In genomic region chr17:82917656-82918345, GRCh38 we compare ENCODE assay signal across 7 cellular contexts.
DNase-seq lines count a peak whose midpoint lies in the region; ATAC-seq, FAIRE-seq and TF ChIP-seq lines count a peak whose summit lies in the region.

No MANE protein-coding gene starts in this region.

- H3K4me3 ChIP-seq in H1 (ENCODE audit: extremely low read depth in 1 of 4, insufficient read depth in 2 of 4, low read depth in 3 of 4, low read length in 4 of 4) = no peak overlapping the region

- no peak overlapping the region for H2AFZ ChIP-seq in H1 (ENCODE audit: low read length)

- no peak overlapping the region for H4K8ac ChIP-seq in H1 (ENCODE audit: extremely low read depth, insufficient read depth, low read length)

- TF ChIP-seq EP300 in H1 (IDR thresholded peaks at IDR 0.05; ENCODE audit: borderline replicate concordance in 1 of 2, low read depth in 2 of 2, low read length in 2 of 2) = no peak

- ATAC-seq in GM18907 (IDR thresholded peaks at IDR 0.05; ENCODE audit: unreplicated experiment) = no peak

- H3K79me2 ChIP-seq in H1 (ENCODE audit: control insufficient read depth in 1 of 2, insufficient read depth in 2 of 2, low read length in 2 of 2) = no peaks in the 10 kb centered on the region

- no peaks in the 10 kb centered on the region for H3K23me2 ChIP-seq in H1 (ENCODE audit: low read depth, low read length)

- DNase-seq in SK-MEL-5 (ENCODE audit: low read depth, low spot score) = peak; percentile 3
- DNase-seq in H1 (ENCODE audit: low read depth in 1 of 2, low spot score in 2 of 2) = peak in 1 of 2 experiments; percentile 77
- peak; percentile 10 to 22 for DNase-seq in stimulated activated CD4-positive, alpha-beta T cell treated with anti-CD3 and anti-CD28 coated beads, Interleukin-2, amount 100 ng/mL, for 48 hours
- DNase-seq in ureter (ENCODE audit: low spot score) = no peak
- no peak for DNase-seq in superior temporal gyrus (ENCODE audit: extremely low spot score)

- peak; percentile 43; the same call in 1 of the 2 replicates for TF ChIP-seq CTCF in GM12874 (IDR thresholded peaks at IDR 0.05; ENCODE audit: insufficient read depth, low read depth, low read length)
- TF ChIP-seq CTCF in H1 (IDR thresholded peaks at IDR 0.05; ENCODE audit: control extremely low read depth in 1 of 3, insufficient read depth in 1 of 3, low read depth in 1 of 3, low read length in 3 of 3) = peak; percentile 46 to 58 (median 54)

- H4K5ac ChIP-seq in H1 (ENCODE audit: insufficient read length, low read depth, low read length) = no peak overlapping the region

- H2BK15ac ChIP-seq in H1 (ENCODE audit: low read length) = no peak overlapping the region

- no peaks in the 10 kb centered on the region for H3K27me3 ChIP-seq in H1 (replicated peaks in 1 of 4; ENCODE audit: control insufficient read depth in 3 of 4, extremely low read depth in 1 of 4, insufficient read depth in 3 of 4, low read length in 3 of 4)

- TF ChIP-seq RAD21 in H1 (IDR thresholded peaks at IDR 0.05 in 1 of 2, conservative IDR thresholded peaks at IDR 0.05 in 1 of 2; ENCODE audit: low read depth in 2 of 2, low read length in 2 of 2) = peak; percentile 35 to 55

- H3K4ac ChIP-seq in H1 (replicated peaks; ENCODE audit: insufficient read length, low read depth, low read length) = no peak overlapping the region

- no peak for FAIRE-seq in H1 (lab: Jason Lieb, UNC)

- peaks cover 0 to 10% (median 6%) of the 10 kb centered on the region in 4 experiments; a peak in 4 of 8 replicates for H3K36me3 ChIP-seq in H1 (ENCODE audit: control insufficient read depth in 2 of 4, insufficient read depth in 4 of 4, low read length in 3 of 4)

- no peak overlapping the region for H3K56ac ChIP-seq in H1 (replicated peaks; ENCODE audit: insufficient read length, low read depth, low read length)

- H3K9me3 ChIP-seq in H1 (ENCODE audit: insufficient read depth in 2 of 2, low read depth in 1 of 2, low read length in 1 of 2) = no peaks in the 10 kb centered on the region; a peak in 1 of 4 replicates

- CTCF ChIA-PET in H1 (lab: Charles Lee; ENCODE audit: partially characterized antibody) = interaction anchor here (0.6 to 2.5 kb wide), 36 partner anchors 9 to 424 kb away, joined by 3 to 9 read pairs (median 4); no protein-coding TSS in a partner anchor

- peaks cover 2% of the 10 kb centered on the region; the same call in 1 of the 2 replicates for H3K79me1 ChIP-seq in H1 (ENCODE audit: low read depth, low read length)

- H4K20me1 ChIP-seq in H1 (replicated peaks in 1 of 2; ENCODE audit: control insufficient read depth in 1 of 2, insufficient read depth in 2 of 2, low read length in 2 of 2) = peaks cover 2% of the 10 kb centered on the region in 2 experiments

- H2BK5ac ChIP-seq in H1 (ENCODE audit: low read depth, low read length) = no peak overlapping the region

- 84% methylated on average over 21 of the region's 22 CpGs; no CpG with 5 or more reads in 1 of the 2 experiments for WGBS in H1 (ENCODE audit: extremely low coverage in 1 of 2, insufficient coverage in 1 of 2, insufficient read length in 1 of 2, insufficient replicate concordance in 2 of 2, low coverage in 1 of 2, low lambda C conversion rate in 2 of 2, missing lambda C conversion rate in 1 of 2), 2 experiments

- no peak overlapping the region for H3K14ac ChIP-seq in H1 (ENCODE audit: insufficient read length)

- H3K9ac ChIP-seq in H1 (replicated peaks in 1 of 4; ENCODE audit: extremely low read depth in 1 of 4, low read depth in 3 of 4, low read length in 3 of 4) = no peak overlapping the region

- H3K27ac ChIP-seq in H1 (ENCODE audit: low read depth, low read length) = no peak overlapping the region

- TF ChIP-seq POLR2A in H1 (IDR thresholded peaks at IDR 0.05; ENCODE audit: control extremely low read depth in 1 of 2, low read depth in 2 of 2, low read length in 2 of 2) = no peak

- H4K91ac ChIP-seq in H1 (replicated peaks; ENCODE audit: insufficient read length, low read length) = no peak overlapping the region

- in situ Hi-C loops in SK-MEL-5 (cut with HindIII; ENCODE audit: low pct_unique_long_range_greater_than_20kb, low sequenced_read_pairs) = no loop called here

- H3K18ac ChIP-seq in H1 (ENCODE audit: extremely low read depth, low read length) = no peak overlapping the region

- H2BK120ac ChIP-seq in H1 (replicated peaks; ENCODE audit: low read depth, low read length) = no peak overlapping the region

- H2BK20ac ChIP-seq in H1 (ENCODE audit: low read length) = no peak overlapping the region

- POLR2A ChIA-PET in H1 (lab: Charles Lee; ENCODE audit: partially characterized antibody) = no interaction called here

- H3K4me2 ChIP-seq in H1 (ENCODE audit: insufficient read depth in 1 of 2, low read depth in 2 of 2, low read length in 2 of 2) = no peak overlapping the region

- no peaks in the 10 kb centered on the region for H3K4me1 ChIP-seq in H1 (replicated peaks in 1 of 4; ENCODE audit: control insufficient read depth in 3 of 4, insufficient read depth in 4 of 4, low read length in 3 of 4)

- no peak overlapping the region for H2AK5ac ChIP-seq in H1 (ENCODE audit: low read depth, low read length)

- no peak overlapping the region for H2BK12ac ChIP-seq in H1 (ENCODE audit: low read depth, low read length)

- no peak overlapping the region for H3K23ac ChIP-seq in H1 (ENCODE audit: insufficient read length)

TF ChIP-seq in H1, 55 proteins besides CTCF, POLR2A, EP300 and RAD21:
- TF ChIP-seq JUN (IDR thresholded peaks at IDR 0.05; ENCODE audit: low read depth, low read length) (no peak), CTBP2 (IDR thresholded peaks at IDR 0.05; ENCODE audit: borderline replicate concordance, insufficient read depth, insufficient read length, low read length) (no peak)

Comparison
In these comparisons a context has a peak if more than half of its experiments do, and no peak if none do; other contexts are left out.
1. DNase-seq: peak in SK-MEL-5 (single experiment) and stimulated activated CD4-positive, alpha-beta T cell treated with anti-CD3 and anti-CD28 coated beads, Interleukin-2, amount 100 ng/mL, for 48 hours (2 of 2); none in ureter (single experiment) and superior temporal gyrus (single experiment).